Comparison of ENCODE assay signal across 1 cellular context in the genomic region with DNA sequence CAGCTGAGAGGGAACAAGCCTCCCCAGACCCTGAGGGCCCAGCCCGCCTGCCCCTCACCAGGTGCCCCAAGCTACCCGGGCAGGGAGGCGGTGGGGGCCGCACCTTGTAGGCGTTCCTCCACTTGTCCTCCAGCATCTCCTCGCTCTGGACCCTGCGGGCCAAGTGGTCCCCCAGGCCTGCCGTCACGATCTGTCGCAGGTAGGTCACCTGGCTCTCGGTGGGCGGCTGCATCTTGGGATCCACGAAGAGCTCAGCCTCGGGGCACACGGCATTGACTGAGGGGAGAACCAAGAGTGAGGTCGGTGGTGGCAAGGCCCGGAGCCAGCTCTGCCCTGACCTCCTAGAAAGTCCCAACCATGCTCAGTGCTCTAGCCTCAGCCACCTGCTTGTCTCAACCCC.
TF ChIP-seq lines count a peak whose summit lies in the region.

No MANE protein-coding gene starts in this region.

TF ChIP-seq in K562, 482 proteins besides CTCF, POLR2A, EP300 and RAD21:
- TF ChIP-seq SRSF3 (IDR thresholded peaks at IDR 0.05; ENCODE audit: insufficient read depth, low read length): no peak
- TF ChIP-seq, protein P1, sequence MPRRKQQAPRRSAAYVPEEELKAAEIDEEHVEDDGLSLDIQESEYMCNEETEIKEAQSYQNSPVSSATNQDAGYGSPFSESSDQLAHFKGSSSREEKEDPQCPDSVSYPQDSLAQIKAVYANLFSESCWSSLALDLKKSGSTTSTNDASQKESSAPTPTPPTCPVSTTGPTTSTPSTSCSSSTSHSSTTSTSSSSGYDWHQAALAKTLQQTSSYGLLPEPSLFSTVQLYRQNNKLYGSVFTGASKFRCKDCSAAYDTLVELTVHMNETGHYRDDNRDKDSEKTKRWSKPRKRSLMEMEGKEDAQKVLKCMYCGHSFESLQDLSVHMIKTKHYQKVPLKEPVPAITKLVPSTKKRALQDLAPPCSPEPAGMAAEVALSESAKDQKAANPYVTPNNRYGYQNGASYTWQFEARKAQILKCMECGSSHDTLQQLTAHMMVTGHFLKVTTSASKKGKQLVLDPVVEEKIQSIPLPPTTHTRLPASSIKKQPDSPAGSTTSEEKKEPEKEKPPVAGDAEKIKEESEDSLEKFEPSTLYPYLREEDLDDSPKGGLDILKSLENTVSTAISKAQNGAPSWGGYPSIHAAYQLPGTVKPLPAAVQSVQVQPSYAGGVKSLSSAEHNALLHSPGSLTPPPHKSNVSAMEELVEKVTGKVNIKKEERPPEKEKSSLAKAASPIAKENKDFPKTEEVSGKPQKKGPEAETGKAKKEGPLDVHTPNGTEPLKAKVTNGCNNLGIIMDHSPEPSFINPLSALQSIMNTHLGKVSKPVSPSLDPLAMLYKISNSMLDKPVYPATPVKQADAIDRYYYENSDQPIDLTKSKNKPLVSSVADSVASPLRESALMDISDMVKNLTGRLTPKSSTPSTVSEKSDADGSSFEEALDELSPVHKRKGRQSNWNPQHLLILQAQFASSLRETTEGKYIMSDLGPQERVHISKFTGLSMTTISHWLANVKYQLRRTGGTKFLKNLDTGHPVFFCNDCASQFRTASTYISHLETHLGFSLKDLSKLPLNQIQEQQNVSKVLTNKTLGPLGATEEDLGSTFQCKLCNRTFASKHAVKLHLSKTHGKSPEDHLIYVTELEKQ (CRISPR knock-in tag; IDR thresholded peaks at IDR 0.05): no peak
- 0 out of 2 replicates have a peak, but pooled peaks have one; percentile 31 for TF ChIP-seq POLR2G (IDR thresholded peaks at IDR 0.05; ENCODE audit: low read depth, low read length)
- TF ChIP-seq NBN (IDR thresholded peaks at IDR 0.05; ENCODE audit: low read depth): no peak
